12 cellular contexts compared by ENCODE assay signal in the genomic region with DNA sequence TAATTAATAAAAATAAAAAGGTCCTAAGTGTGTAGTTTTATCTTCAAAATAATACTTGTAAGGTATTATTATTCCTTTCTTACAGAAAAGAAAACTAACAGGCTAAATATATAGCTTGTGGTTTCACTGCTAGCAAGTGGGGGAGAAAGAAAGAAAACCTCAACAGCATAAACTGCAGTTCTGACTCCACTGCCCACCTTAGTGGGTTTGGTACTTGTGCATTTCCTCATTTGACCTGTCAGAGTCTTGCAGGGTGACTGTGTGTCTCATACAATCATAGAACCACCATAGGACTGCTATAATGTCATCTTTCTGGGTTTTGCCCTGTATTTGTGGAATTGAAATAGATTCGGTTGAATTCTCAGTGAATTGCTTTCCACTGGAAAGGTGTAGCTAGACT.
DNase-seq lines count a peak whose midpoint lies in the region; ATAC-seq, FAIRE-seq and TF ChIP-seq lines count a peak whose summit lies in the region.
"Had no signal": no experiment of that assay in that cellular context is flagged by ENCODE, and none has a peak within 500 bp of the region (broad histone marks: within the 10 kb centered on the region; RNA-seq: fewer than 3 reads in every experiment).

No MANE protein-coding gene starts in this region.

- 44% methylated on average over 1 of the region's 1 CpG for WGBS in GM12878 (ENCODE audit: insufficient coverage, insufficient replicate concordance, low lambda C conversion rate, missing lambda C conversion rate)

- H3K27me3 ChIP-seq in GM12878 (replicated peaks in 1 of 2; ENCODE audit: control insufficient read depth in 2 of 2, insufficient read depth in 2 of 2, low read length in 1 of 2) (no peaks in the 10 kb centered on the region), ascending aorta (no peaks in the 10 kb centered on the region)

- H3K36me3 ChIP-seq in GM12878 (ENCODE audit: control insufficient read depth in 2 of 2, insufficient read depth in 2 of 2, low read length in 1 of 2) (no peaks in the 10 kb centered on the region), ascending aorta (no peaks in the 10 kb centered on the region)
- H3K36me3 ChIP-seq: left ventricle myocardium inferior had no signal

- peak; percentile 1 for DNase-seq in NK-92 treated with Interleukin-12 subunit alpha and Interleukin-12 subunit beta, amount 100 ng/mL, for 24 hours (lab: John Stamatoyannopoulos, UW)
- DNase-seq in NK-92 (lab: John Stamatoyannopoulos, UW; ENCODE audit: unreplicated experiment): no peak
- peak; percentile 40 for DNase-seq in GM12878 (ENCODE audit: low read depth, low spot score)
- no peak for DNase-seq in GM03348 (ENCODE audit: low spot score)
- no peak for DNase-seq in NCI-H748 (lab: John Stamatoyannopoulos, UW; ENCODE audit: unreplicated experiment)
- DNase-seq in ascending aorta (ENCODE audit: low spot score in 2 of 2): no peak
- DNase-seq: activated CD8-positive, alpha-beta T cell treated with anti-CD3 and anti-CD28 coated beads, Interleukin-2, amount 10 ng/mL, durations not matched to agents 7 days and 5 days; H7; left ventricle myocardium inferior; NCI-H510A treated with DMSO at 0.1 percent for 48 hours had no signal

- RAD21 ChIA-PET in GM12878 (lab: Charles Lee; ENCODE audit: unreplicated experiment): interaction anchor here (0.7 to 1.7 kb wide), 5 partner anchors 16 to 153 kb away, joined by 4 to 6 read pairs (median 4); no protein-coding TSS in a partner anchor

- no peak for TF ChIP-seq CTCF in GM12878 (IDR thresholded peaks at IDR 0.05 in 2 of 3, conservative IDR thresholded peaks at IDR 0.05 in 1 of 3; ENCODE audit: control insufficient read depth in 2 of 3, extremely low read depth in 1 of 3, insufficient read depth in 1 of 3, low read depth in 3 of 3, low read length in 3 of 3)
- no peak for TF ChIP-seq CTCF in ascending aorta (IDR thresholded peaks at IDR 0.05)

- H3K4me1 ChIP-seq in GM12878 (ENCODE audit: control insufficient read depth, insufficient read depth, low read length) (peaks cover 11% of the 10 kb centered on the region), ascending aorta (no peaks in the 10 kb centered on the region)
- H3K4me1 ChIP-seq: left ventricle myocardium inferior had no signal

- no peaks in the 10 kb centered on the region for H4K20me1 ChIP-seq in GM12878 (ENCODE audit: control insufficient read depth, insufficient read depth)

- no peak overlapping the region for H3K4me3 ChIP-seq in GM12878
- no peak overlapping the region for H3K4me3 ChIP-seq in ascending aorta
- H3K4me3 ChIP-seq: left ventricle myocardium inferior had no signal

- peak; percentile 81 to 86; a peak in 3 of 4 replicates for TF ChIP-seq EP300 in GM12878 (IDR thresholded peaks at IDR 0.05; ENCODE audit: borderline replicate concordance in 1 of 2, control insufficient read depth in 1 of 2, low read depth in 2 of 2, low read length in 2 of 2)

- intact Hi-C loops in GM12878 (cut with micrococcal nuclease; ENCODE audit: unreplicated experiment): no loop called here
- intact Hi-C loops in ascending aorta (cut with DNase I): no loop called here

- H3K79me2 ChIP-seq in GM12878 (ENCODE audit: control insufficient read depth, insufficient read depth, low read length): no peaks in the 10 kb centered on the region

- CTCF ChIA-PET in GM12878 (lab: Yijun Ruan, JAX): interaction anchor here (0.7 to 1.4 kb wide), 3 partner anchors 12 to 51 kb away, joined by 3 to 4 read pairs (median 3); no protein-coding TSS in a partner anchor

- no peak overlapping the region for H3K27ac ChIP-seq in GM12878 (ENCODE audit: control insufficient read depth, insufficient read depth)
- no peak overlapping the region for H3K27ac ChIP-seq in ascending aorta
- H3K27ac ChIP-seq: left ventricle myocardium inferior had no signal

- POLR2A ChIA-PET in GM12878 (lab: Charles Lee): no interaction called here

- H3K9me3 ChIP-seq in GM12878 (replicated peaks; ENCODE audit: control insufficient read depth, insufficient read depth, low read length): no peaks in the 10 kb centered on the region
- no peaks in the 10 kb centered on the region for H3K9me3 ChIP-seq in ascending aorta
- H3K9me3 ChIP-seq: left ventricle myocardium inferior had no signal

- no peak overlapping the region for H2AFZ ChIP-seq in GM12878 (ENCODE audit: control insufficient read depth, low read depth, low read length)

- peak; percentile 98 for ATAC-seq in GM21526 (IDR thresholded peaks at IDR 0.05; ENCODE audit: low FRiP score, unreplicated experiment)
- ATAC-seq in HG03064 (IDR thresholded peaks at IDR 0.05; ENCODE audit: low read depth, unreplicated experiment): peak; percentile 97
- peak; percentile 98 for ATAC-seq in GM12878
- ATAC-seq: activated CD8-positive, alpha-beta T cell treated with anti-CD3 and anti-CD28 coated beads, Interleukin-2, amount 10 ng/mL, durations not matched to agents 7 days and 5 days had no signal

- TF ChIP-seq POLR2A in GM12878 (IDR thresholded peaks at IDR 0.05; ENCODE audit: low read depth, low read length): no peak

- 0 out of 2 replicates have a peak, but pooled peaks have one; percentile 19 for TF ChIP-seq RAD21 in GM12878 (IDR thresholded peaks at IDR 0.05; ENCODE audit: insufficient read depth, low read depth, low read length)

- SMC1A ChIA-PET in GM12878 (lab: Charles Lee; ENCODE audit: uncharacterized antibody, unreplicated experiment): interaction anchor here (0.6 to 2.6 kb wide), 6 partner anchors 16 to 1514 kb away, joined by 3 to 12 read pairs (median 6); no protein-coding TSS in a partner anchor

- BruUV-seq in GM12878 (replicated peaks; lab: Mats Ljungman, UMichigan): no TSS peak

- in situ Hi-C loops in GM12878 (cut with MboI): no loop called here

- H3K4me2 ChIP-seq in GM12878 (ENCODE audit: control insufficient read depth, insufficient read depth): peak overlapping the region; percentile 68

- FAIRE-seq in GM12878 (lab: Jason Lieb, UNC): peak; percentile 18

- no peak overlapping the region for H3K9ac ChIP-seq in GM12878 (ENCODE audit: control insufficient read depth, insufficient read depth, low read length)

TF ChIP-seq in GM12878, 131 proteins besides CTCF, POLR2A, EP300 and RAD21 (continues in another document):
- TF ChIP-seq FOS (IDR thresholded peaks at IDR 0.05; ENCODE audit: borderline replicate concordance, extremely low read depth, insufficient read length) (no peak), PAX8 (IDR thresholded peaks at IDR 0.05) (no peak), CHD2 (IDR thresholded peaks at IDR 0.05; ENCODE audit: borderline replicate concordance, low read depth, low read length) (peak; percentile 58; the same call in 1 of the 2 replicates), DPF2 (IDR thresholded peaks at IDR 0.05) (peak; percentile 54; the same call in 1 of the 2 replicates), HDGF (IDR thresholded peaks at IDR 0.05) (no peak), SP1 (IDR thresholded peaks at IDR 0.05; ENCODE audit: low read depth, low read length) (peak; percentile 47), BMI1 (IDR thresholded peaks at IDR 0.05; ENCODE audit: borderline replicate concordance) (no peak), STAT3 (IDR thresholded peaks at IDR 0.05; ENCODE audit: low read depth, low read length) (no peak), BACH1 (IDR thresholded peaks at IDR 0.05; ENCODE audit: borderline replicate concordance) (no peak; the same call in 1 of the 2 replicates), MYC (IDR thresholded peaks at IDR 0.05; ENCODE audit: insufficient read depth, insufficient read length, insufficient replicate concordance, low read length, severe bottlenecking) (no peak), CBX3 (IDR thresholded peaks at IDR 0.05; ENCODE audit: borderline replicate concordance, low read depth) (no peak), IRF4 (IDR thresholded peaks at IDR 0.05; ENCODE audit: low read depth, low read length) (peak; percentile 84), RFX5 (IDR thresholded peaks at IDR 0.05; ENCODE audit: low read depth, low read length) (no peak), RBBP5 (conservative IDR thresholded peaks at IDR 0.05) (no peak)
- TF ChIP-seq, protein P1, sequence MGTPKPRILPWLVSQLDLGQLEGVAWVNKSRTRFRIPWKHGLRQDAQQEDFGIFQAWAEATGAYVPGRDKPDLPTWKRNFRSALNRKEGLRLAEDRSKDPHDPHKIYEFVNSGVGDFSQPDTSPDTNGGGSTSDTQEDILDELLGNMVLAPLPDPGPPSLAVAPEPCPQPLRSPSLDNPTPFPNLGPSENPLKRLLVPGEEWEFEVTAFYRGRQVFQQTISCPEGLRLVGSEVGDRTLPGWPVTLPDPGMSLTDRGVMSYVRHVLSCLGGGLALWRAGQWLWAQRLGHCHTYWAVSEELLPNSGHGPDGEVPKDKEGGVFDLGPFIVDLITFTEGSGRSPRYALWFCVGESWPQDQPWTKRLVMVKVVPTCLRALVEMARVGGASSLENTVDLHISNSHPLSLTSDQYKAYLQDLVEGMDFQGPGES (IDR thresholded peaks at IDR 0.05): no peak
- TF ChIP-seq, protein P2, sequence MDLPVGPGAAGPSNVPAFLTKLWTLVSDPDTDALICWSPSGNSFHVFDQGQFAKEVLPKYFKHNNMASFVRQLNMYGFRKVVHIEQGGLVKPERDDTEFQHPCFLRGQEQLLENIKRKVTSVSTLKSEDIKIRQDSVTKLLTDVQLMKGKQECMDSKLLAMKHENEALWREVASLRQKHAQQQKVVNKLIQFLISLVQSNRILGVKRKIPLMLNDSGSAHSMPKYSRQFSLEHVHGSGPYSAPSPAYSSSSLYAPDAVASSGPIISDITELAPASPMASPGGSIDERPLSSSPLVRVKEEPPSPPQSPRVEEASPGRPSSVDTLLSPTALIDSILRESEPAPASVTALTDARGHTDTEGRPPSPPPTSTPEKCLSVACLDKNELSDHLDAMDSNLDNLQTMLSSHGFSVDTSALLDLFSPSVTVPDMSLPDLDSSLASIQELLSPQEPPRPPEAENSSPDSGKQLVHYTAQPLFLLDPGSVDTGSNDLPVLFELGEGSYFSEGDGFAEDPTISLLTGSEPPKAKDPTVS (IDR thresholded peaks at IDR 0.05; ENCODE audit: low read depth, low read length): no peak
- TF ChIP-seq, protein P3, sequence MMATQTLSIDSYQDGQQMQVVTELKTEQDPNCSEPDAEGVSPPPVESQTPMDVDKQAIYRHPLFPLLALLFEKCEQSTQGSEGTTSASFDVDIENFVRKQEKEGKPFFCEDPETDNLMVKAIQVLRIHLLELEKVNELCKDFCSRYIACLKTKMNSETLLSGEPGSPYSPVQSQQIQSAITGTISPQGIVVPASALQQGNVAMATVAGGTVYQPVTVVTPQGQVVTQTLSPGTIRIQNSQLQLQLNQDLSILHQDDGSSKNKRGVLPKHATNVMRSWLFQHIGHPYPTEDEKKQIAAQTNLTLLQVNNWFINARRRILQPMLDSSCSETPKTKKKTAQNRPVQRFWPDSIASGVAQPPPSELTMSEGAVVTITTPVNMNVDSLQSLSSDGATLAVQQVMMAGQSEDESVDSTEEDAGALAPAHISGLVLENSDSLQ (IDR thresholded peaks at IDR 0.05): no peak

Comparison
In these comparisons a context has a peak if more than half of its experiments do, and no peak if none do; other contexts are left out.
1. DNase-seq: peak in NK-92 treated with Interleukin-12 subunit alpha and Interleukin-12 subunit beta, amount 100 ng/mL, for 24 hours (single experiment) and GM12878 (single experiment); none in NK-92 (single experiment), GM03348 (single experiment), NCI-H748 (single experiment) and ascending aorta (0 of 2).
2. Peak in every context shown above with its lines, with median percentiles within 50 percentile points of each other: ATAC-seq.